Comparison of ENCODE assay signal across 28 cellular contexts in the genomic region with DNA sequence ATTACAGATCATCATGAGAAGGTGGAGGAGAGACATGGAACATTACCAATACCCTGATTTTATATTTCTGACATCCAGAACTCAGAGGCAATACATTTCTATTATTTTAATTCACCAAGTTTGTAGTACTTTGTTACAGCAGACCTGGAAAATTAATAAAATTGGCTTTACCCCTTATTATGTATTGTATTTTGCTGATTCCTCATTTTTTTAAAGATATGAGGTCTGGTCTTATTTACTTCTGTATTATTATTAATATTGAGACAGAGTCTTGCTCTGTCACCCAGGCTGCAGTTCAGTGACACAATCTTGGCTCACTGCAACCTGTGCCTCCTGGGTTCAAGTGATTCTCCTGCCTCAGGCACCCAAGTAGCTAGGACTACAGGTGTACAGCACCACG.
"Had no signal": no experiment of that assay in that cellular context is flagged by ENCODE, and none has a peak within 500 bp of the region (broad histone marks: within the 10 kb centered on the region; RNA-seq: fewer than 3 reads in every experiment).

No MANE protein-coding gene starts in this region.

- H2AFZ ChIP-seq: neural progenitor cell, parathyroid adenoma had no signal

- H3K27ac ChIP-seq: neural progenitor cell, ovary, parathyroid adenoma, psoas muscle, skin epidermis, spleen, thoracic aorta, thyroid gland, tibial nerve, upper lobe of left lung, vagina had no signal

- FAIRE-seq: urothelium cell line had no signal

- H3K4me3 ChIP-seq: neural progenitor cell, ovary, psoas muscle, skin epidermis, smooth muscle cell, spleen, thoracic aorta, thyroid gland, tibial nerve, upper lobe of left lung, vagina had no signal

- H3K27me3 ChIP-seq: neural progenitor cell, ovary, spleen, thyroid gland, tibial nerve, upper lobe of left lung, vagina had no signal

- H3K79me2 ChIP-seq: parathyroid adenoma had no signal

- DNase-seq: natural killer cell; occipital lobe; ovary; posterior cingulate gyrus; psoas muscle; right cardiac atrium; spleen; stimulated activated CD4-positive, alpha-beta T cell treated with anti-CD3 and anti-CD28 coated beads, Interleukin-12 subunit alpha, Interleukin-12 subunit beta, amount 100 ng/mL, for 4 hours; stimulated activated CD4-positive, alpha-beta T cell treated with anti-CD3 and anti-CD28 coated beads, Interleukin-1b, Interleukin-23, amount 100 ng/mL, for 48 hours; stimulated activated CD4-positive, alpha-beta T cell treated with anti-CD3 and anti-CD28 coated beads, Interleukin-4, amount 100 ng/mL, for 1 hour; stimulated activated CD4-positive, alpha-beta T cell treated with anti-CD3 and anti-CD28 coated beads, Interleukin-4, amount 100 ng/mL, for 4 hours; stimulated activated CD8-positive, alpha-beta memory T cell treated with anti-CD3 and anti-CD28 coated beads, Interleukin-4, amount 100 ng/mL, for 48 hours; stimulated activated naive CD4-positive, alpha-beta T cell; stimulated activated naive CD8-positive, alpha-beta T cell treated with anti-CD3 and anti-CD28 coated beads, Interleukin-15, amount 100 ng/mL, for 72 hours; stimulated activated naive CD8-positive, alpha-beta T cell treated with anti-CD3 and anti-CD28 coated beads, Interleukin-15, Interleukin-2, amounts not matched to agents 100 U/mL and 50 U/mL, for 24 hours; thyroid gland; trophoblast cell; upper lobe of left lung had no signal

- H3K9me3 ChIP-seq: ovary, psoas muscle, thoracic aorta, thyroid gland, tibial nerve, upper lobe of left lung, vagina had no signal

- H3K9ac ChIP-seq: neural progenitor cell, parathyroid adenoma had no signal

- H3K4me2 ChIP-seq: neural progenitor cell, smooth muscle cell had no signal

- ATAC-seq: natural killer cell; psoas muscle; right cardiac atrium; sciatic nerve; stimulated activated memory B cell treated with anti-CD40 and anti-IgM and Interleukin-4, amounts not matched to agents 10 μg/mL and 1 μg/mL and 100 μg/mL, for 72 hours; stimulated activated naive CD8-positive, alpha-beta T cell treated with anti-CD3 and anti-CD28 coated beads, Interleukin-15, amount 100 ng/mL, for 72 hours; stimulated activated naive CD8-positive, alpha-beta T cell treated with anti-CD3 and anti-CD28 coated beads, Interleukin-15, Interleukin-2, amounts not matched to agents 100 U/mL and 50 U/mL, for 24 hours had no signal

- H3K36me3 ChIP-seq: neural progenitor cell, ovary, spleen, thoracic aorta, thyroid gland, tibial nerve, upper lobe of left lung, vagina had no signal

- H3K4me1 ChIP-seq: neural progenitor cell, parathyroid adenoma, psoas muscle, spleen, thyroid gland, tibial nerve, upper lobe of left lung, vagina had no signal
